Comparison of ENCODE assay signal across 12 cellular contexts in genomic region chr12:131536766-131537165, GRCh38.
"Had no signal": no experiment of that assay in that cellular context is flagged by ENCODE, and none has a peak within 500 bp of the region (broad histone marks: within the 10 kb centered on the region; RNA-seq: fewer than 3 reads in every experiment).

No MANE protein-coding gene starts in this region.

- H3K27me3 Mint-ChIP-seq: activated CD4-positive, alpha-beta memory T cell treated with anti-CD3 and anti-CD28 coated beads, Interleukin-2, amount 10 ng/mL, durations not matched to agents 7 days and 5 days had no signal

- DNase-seq: activated CD8-positive, alpha-beta memory T cell treated with anti-CD3 and anti-CD28 coated beads, Interleukin-2, amount 10 ng/mL, durations not matched to agents 7 days and 5 days; activated T-cell treated with anti-CD3 and anti-CD28 coated beads, Interleukin-2, amount 50 U/mL, for 1 hour; amygdala; dorsolateral prefrontal cortex; endodermal cell; foreskin fibroblast; left cardiac atrium; occipital lobe; substantia nigra; tibial artery had no signal

- H3K36me3 Mint-ChIP-seq: activated CD8-positive, alpha-beta memory T cell treated with anti-CD3 and anti-CD28 coated beads, Interleukin-2, amount 10 ng/mL, durations not matched to agents 7 days and 5 days had no signal

- H3K9me3 Mint-ChIP-seq: endodermal cell had no signal

- H3K4me3 Mint-ChIP-seq: activated CD4-positive, alpha-beta memory T cell treated with anti-CD3 and anti-CD28 coated beads, Interleukin-2, amount 10 ng/mL, durations not matched to agents 7 days and 5 days; activated CD8-positive, alpha-beta memory T cell treated with anti-CD3 and anti-CD28 coated beads, Interleukin-2, amount 10 ng/mL, durations not matched to agents 7 days and 5 days; endodermal cell; nephron had no signal

- H3K4me1 Mint-ChIP-seq: activated CD8-positive, alpha-beta memory T cell treated with anti-CD3 and anti-CD28 coated beads, Interleukin-2, amount 10 ng/mL, durations not matched to agents 7 days and 5 days; endodermal cell had no signal

- H3K27ac Mint-ChIP-seq: activated CD4-positive, alpha-beta memory T cell treated with anti-CD3 and anti-CD28 coated beads, Interleukin-2, amount 10 ng/mL, durations not matched to agents 7 days and 5 days; activated CD8-positive, alpha-beta memory T cell treated with anti-CD3 and anti-CD28 coated beads, Interleukin-2, amount 10 ng/mL, durations not matched to agents 7 days and 5 days; endodermal cell; nephron had no signal

- ATAC-seq: activated CD8-positive, alpha-beta memory T cell treated with anti-CD3 and anti-CD28 coated beads, Interleukin-2, amount 10 ng/mL, durations not matched to agents 7 days and 5 days; left cardiac atrium had no signal
